8 cellular contexts compared by ENCODE assay signal in the genomic region with DNA sequence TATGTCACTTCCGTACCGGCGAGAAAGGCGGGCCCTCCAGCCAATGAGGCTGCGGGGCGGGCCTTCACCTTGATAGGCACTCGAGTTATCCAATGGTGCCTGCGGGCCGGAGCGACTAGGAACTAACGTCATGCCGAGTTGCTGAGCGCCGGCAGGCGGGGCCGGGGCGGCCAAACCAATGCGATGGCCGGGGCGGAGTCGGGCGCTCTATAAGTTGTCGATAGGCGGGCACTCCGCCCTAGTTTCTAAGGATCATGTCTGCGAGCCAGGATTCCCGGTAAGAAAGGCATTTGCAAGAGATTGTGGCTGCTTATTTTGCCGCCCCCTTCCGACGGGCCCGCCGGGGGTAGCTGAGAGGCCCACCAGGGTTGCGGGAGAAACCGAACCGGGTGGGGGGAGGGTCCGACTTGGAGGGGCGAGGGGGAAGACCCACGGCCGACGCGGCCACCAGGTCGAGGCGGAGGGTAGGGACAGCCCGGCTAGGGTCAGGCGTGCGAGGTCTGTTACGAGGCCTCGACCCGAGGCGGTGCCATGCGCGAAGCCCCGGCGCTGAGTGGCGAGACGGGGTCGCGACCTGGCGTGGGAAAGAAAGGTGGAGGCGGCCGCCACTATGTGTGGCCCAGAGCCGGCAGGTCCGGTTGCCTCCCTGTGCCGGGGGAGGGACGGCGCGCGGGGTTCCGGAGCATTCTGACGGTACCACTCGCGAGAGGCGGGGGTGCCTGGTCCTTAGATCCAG. TPM values are rescaled to one million over a fixed set of nuclear protein-coding genes. Genes with fewer than 3 reads are reported as not detected.
DNase-seq lines count a peak whose midpoint lies in the region; ATAC-seq and TF ChIP-seq lines count a peak whose summit lies in the region.

No MANE protein-coding gene starts in this region.

- H3K9ac ChIP-seq in IMR-90 (ENCODE audit: low read depth, low read length) (peak overlapping the region; percentile 95), PC-3 (ENCODE audit: low read length) (peak overlapping the region; percentile 100)

- peak overlapping the region; percentile 99 for H2AK5ac ChIP-seq in IMR-90 (ENCODE audit: low read depth, low read length)

- peak overlapping the region; percentile 92 for H3K4ac ChIP-seq in IMR-90 (ENCODE audit: low read depth, low read length)

- H2AFZ ChIP-seq in IMR-90 (replicated peaks; ENCODE audit: low read length, poor library complexity): peak overlapping the region; percentile 90
- no peak overlapping the region for H2AFZ ChIP-seq in PC-3 (ENCODE audit: low read length)

- H3K14ac ChIP-seq in IMR-90 (replicated peaks; ENCODE audit: low read depth, low read length): peak overlapping the region; percentile 97

- H2BK15ac ChIP-seq in IMR-90 (ENCODE audit: low read depth, low read length): no peak overlapping the region

- no peak overlapping the region for H2BK20ac ChIP-seq in IMR-90 (ENCODE audit: low read depth, low read length)

- WGBS in IMR-90 (ENCODE audit: extremely low coverage in 2 of 2, insufficient read length in 1 of 2), 2 experiments: 0% methylated on average over 43 of the region's 73 CpGs; no CpG with 5 or more reads in 1 of the 2 experiments

- CTCF ChIA-PET in IMR-90 (lab: Yijun Ruan, JAX) (interaction anchor here (1.2 kb wide), 1 partner anchor 12 kb away, joined by 4 read pairs; no protein-coding TSS in a partner anchor), PC-3 (lab: Charles Lee) (no interaction called here)

- H4K8ac ChIP-seq in IMR-90 (ENCODE audit: low read depth in 2 of 2, low read length in 2 of 2): peak overlapping the region; percentile 73 to 81

- peak overlapping the region; percentile 77 for H3K4me3 ChIP-seq in IMR-90 (ENCODE audit: insufficient read depth, low read depth, low read length)
- peak overlapping the region; percentile 97 for H3K4me3 ChIP-seq in PC-3 (ENCODE audit: low read length)
- peak overlapping the region; percentile 91 for H3K4me3 ChIP-seq in epithelial cell of esophagus (ENCODE audit: low read length)
- H3K4me3 ChIP-seq in mucosa of descending colon: peak overlapping the region; percentile 100

- H3K23ac ChIP-seq in IMR-90 (ENCODE audit: low read depth, low read length): peak overlapping the region; percentile 91; the same call in 1 of the 2 replicates

- H2BK120ac ChIP-seq in IMR-90 (ENCODE audit: low read depth, low read length): peak overlapping the region; percentile 6; the same call in 1 of the 2 replicates

- peak; percentile 90 for DNase-seq in CMK (ENCODE audit: low read depth)
- DNase-seq in IMR-90: peak; percentile 99
- DNase-seq in PC-3: peak; percentile 98
- DNase-seq in activated T-cell treated with anti-CD3 and anti-CD28 coated beads for 48 hours (ENCODE audit: low read depth): peak; percentile 100
- peak; percentile 99 for DNase-seq in epithelial cell of esophagus (ENCODE audit: low read depth)
- peak; percentile 99 to 100 (median 100) for DNase-seq in mucosa of descending colon
- peak; percentile 100 for DNase-seq in stimulated activated CD8-positive, alpha-beta memory T cell treated with anti-CD3 and anti-CD28 coated beads, Interleukin-4, amount 100 ng/mL, for 48 hours

- H3K18ac ChIP-seq in IMR-90 (ENCODE audit: low read depth, low read length): peak overlapping the region; percentile 1; the same call in 1 of the 2 replicates

- peak overlapping the region; percentile 78 for H2BK5ac ChIP-seq in IMR-90 (ENCODE audit: low read depth, low read length, poor library complexity, severe bottlenecking)

- no peaks in the 10 kb centered on the region for H3K9me3 ChIP-seq in IMR-90 (ENCODE audit: control insufficient read depth, insufficient read depth, low read length)
- no peaks in the 10 kb centered on the region for H3K9me3 ChIP-seq in PC-3 (ENCODE audit: low read length)
- H3K9me3 ChIP-seq in mucosa of descending colon: no peaks in the 10 kb centered on the region

- H3K56ac ChIP-seq in IMR-90 (ENCODE audit: extremely low read depth, insufficient read depth, low read length): peak overlapping the region; percentile 81

- BruUV-seq in IMR-90 (replicated peaks; lab: Mats Ljungman, UMichigan) (no TSS peak), PC-3 (replicated peaks; lab: Mats Ljungman, UMichigan) (TSS peak; percentile 22)

- peaks cover 29% of the 10 kb centered on the region for H3F3A ChIP-seq in PC-3 (ENCODE audit: low read length, unreplicated experiment)

- TF ChIP-seq RAD21 in IMR-90 (IDR thresholded peaks at IDR 0.05; ENCODE audit: low read length): no peak

- peak overlapping the region; percentile 94 for H4K91ac ChIP-seq in IMR-90 (ENCODE audit: insufficient read depth, low read depth, low read length)

- ATAC-seq in GM21390 (IDR thresholded peaks at IDR 0.05; ENCODE audit: unreplicated experiment) (peak; percentile 2), IMR-90 (ENCODE audit: low read depth) (peak; percentile 88), PC-3 (peak; percentile 90), mucosa of descending colon (peak; percentile 93)

- H3K4me1 ChIP-seq in IMR-90 (ENCODE audit: control insufficient read depth, insufficient read depth, low read length): peaks cover 8% of the 10 kb centered on the region
- peaks cover 36% of the 10 kb centered on the region for H3K4me1 ChIP-seq in PC-3 (ENCODE audit: insufficient read depth, low read length)
- H3K4me1 ChIP-seq in mucosa of descending colon (ENCODE audit: low read depth): peaks cover 24% of the 10 kb centered on the region

- peaks cover 9% of the 10 kb centered on the region; the same call in 1 of the 2 replicates for H3K9me1 ChIP-seq in IMR-90 (ENCODE audit: insufficient read depth, low read length)

- H3K27ac ChIP-seq in IMR-90 (ENCODE audit: insufficient read depth, low read length): peak overlapping the region; percentile 97
- H3K27ac ChIP-seq in PC-3 (ENCODE audit: low read length): peak overlapping the region; percentile 89

- peak overlapping the region; percentile 0; the same call in 1 of the 2 replicates for H3K4me2 ChIP-seq in IMR-90 (ENCODE audit: low read depth, low read length)
- H3K4me2 ChIP-seq in PC-3 (ENCODE audit: low read length): peak overlapping the region; percentile 92

- peaks cover 51% of the 10 kb centered on the region for H4K20me1 ChIP-seq in IMR-90 (ENCODE audit: insufficient read depth, low read length)
- H4K20me1 ChIP-seq in PC-3 (ENCODE audit: low read length): peaks cover 49% of the 10 kb centered on the region

- H3K36me3 ChIP-seq in IMR-90 (ENCODE audit: control insufficient read depth, insufficient read depth, low read length) (peaks cover 58% of the 10 kb centered on the region), PC-3 (ENCODE audit: low read depth, low read length) (peaks cover 58% of the 10 kb centered on the region), mucosa of descending colon (ENCODE audit: low read depth) (peaks cover 16% of the 10 kb centered on the region)

- no peak for TF ChIP-seq CTCF in IMR-90 (conservative IDR thresholded peaks at IDR 0.05; ENCODE audit: low read depth, low read length)
- TF ChIP-seq CTCF in PC-3 (conservative IDR thresholded peaks at IDR 0.05; ENCODE audit: low read depth, low read length): no peak
- TF ChIP-seq CTCF in epithelial cell of esophagus (IDR thresholded peaks at IDR 0.05; ENCODE audit: insufficient read depth, low read depth, low read length, missing control alignments): no peak
- peak; percentile 20 for TF ChIP-seq CTCF in mucosa of descending colon (IDR thresholded peaks at IDR 0.05)

- H3K79me1 ChIP-seq in IMR-90 (ENCODE audit: low read depth in 1 of 2, low read length in 2 of 2): peaks cover 10 to 58% of the 10 kb centered on the region in 2 experiments; a peak in 3 of 4 replicates

- peak; percentile 100 for TF ChIP-seq POLR2A in IMR-90 (IDR thresholded peaks at IDR 0.05; ENCODE audit: low read depth, low read length)

- POLR2A ChIA-PET in IMR-90 (lab: Charles Lee; ENCODE audit: unreplicated experiment): interaction anchor here (0.6 to 2.2 kb wide), 6 partner anchors 11 to 547 kb away, joined by 3 to 12 read pairs (median 4); partner anchors contain the start of genes MPDU1 and TMEM256
- POLR2A ChIA-PET in PC-3 (lab: Charles Lee; ENCODE audit: unreplicated experiment): no interaction called here

- H3K79me2 ChIP-seq in PC-3 (ENCODE audit: low read length): peaks cover 47% of the 10 kb centered on the region

- in situ Hi-C loops in IMR-90 (cut with MboI; ENCODE audit: low sequenced_read_pairs): no loop called here

- H3K27me3 ChIP-seq in IMR-90 (ENCODE audit: control insufficient read depth, insufficient read depth, low read length): no peaks in the 10 kb centered on the region
- no peaks in the 10 kb centered on the region for H3K27me3 ChIP-seq in PC-3 (ENCODE audit: low read length)

- H4K5ac ChIP-seq in IMR-90 (ENCODE audit: low read depth, low read length): peak overlapping the region; percentile 32

- peak overlapping the region; percentile 99 for H2AK9ac ChIP-seq in IMR-90 (replicated peaks; ENCODE audit: low read depth, low read length, poor library complexity)

- intact Hi-C loops in IMR-90 (cut with micrococcal nuclease): loop anchor here (5.0 kb wide), 1 partner anchor 270 kb away; no protein-coding TSS in a partner anchor
- intact Hi-C loops in PC-3 (cut with micrococcal nuclease): no loop called here
- intact Hi-C loops in mucosa of descending colon (cut with DNase I, micrococcal nuclease): no loop called here

- no peaks in the 10 kb centered on the region for H3K9me2 ChIP-seq in PC-3 (replicated peaks; ENCODE audit: low read length)

- dilution Hi-C loops in IMR-90 (cut with HindIII; ENCODE audit: low sequenced_read_pairs, unreplicated experiment): no loop called here

RNA-seq across cellular contexts. Expression of gene CD68, which starts 6.7 kb away (rescaled TPM):
- total RNA-seq in IMR-90 (2012; rRNA removed) (16.0 and 23.3 TPM in 2 replicates), PC-3 (2014; rRNA removed) (30.2 and 32.4 TPM in 2 replicates), mucosa of descending colon (10 to 100 TPM; 41.4 to 91.9 (median 50.7) TPM)
- 43.1 and 55.0 TPM in 2 replicates for polyA plus RNA-seq in IMR-90 (2012; rRNA removed)
- 18.3 and 59.5 TPM in 2 replicates for polyA plus RNA-seq in IMR-90 (2012; cell fraction: cytosol; rRNA removed)
- polyA plus RNA-seq in IMR-90 (2012; cell fraction: nucleus; rRNA removed; ENCODE audit: low replicate concordance): 2.6 and 3.5 TPM in 2 replicates

RNA-seq across cellular contexts. Expression of gene MPDU1, which starts 10.9 kb away (rescaled TPM):
- total RNA-seq in IMR-90 (2012; rRNA removed) (142 and 149 TPM in 2 replicates), PC-3 (2014; rRNA removed) (71.0 and 94.1 TPM in 2 replicates), mucosa of descending colon (100 to 1,000 TPM in 1 of 3 donors, 10 to 100 TPM in 2; 55.2 to 101 (median 94.5) TPM)
- 135 and 152 TPM in 2 replicates for polyA plus RNA-seq in IMR-90 (2012; rRNA removed)
- polyA plus RNA-seq in IMR-90 (2012; cell fraction: cytosol; rRNA removed): 111 and 139 TPM in 2 replicates
- polyA plus RNA-seq in IMR-90 (2012; cell fraction: nucleus; rRNA removed; ENCODE audit: low replicate concordance): 74.4 and 102 TPM in 2 replicates

RNA-seq across cellular contexts. Expression of gene SENP3, which starts 11.0 kb away (rescaled TPM):
- total RNA-seq in IMR-90 (2012; rRNA removed) (72.8 and 120 TPM in 2 replicates), PC-3 (2014; rRNA removed) (82.8 and 88.7 TPM in 2 replicates), mucosa of descending colon (10 to 100 TPM; 27.9 to 60.2 (median 37.7) TPM)
- polyA plus RNA-seq in IMR-90 (2012; rRNA removed): 74.7 and 82.4 TPM in 2 replicates
- 37.8 and 97.7 TPM in 2 replicates for polyA plus RNA-seq in IMR-90 (2012; cell fraction: cytosol; rRNA removed)
- 35.2 and 52.7 TPM in 2 replicates for polyA plus RNA-seq in IMR-90 (2012; cell fraction: nucleus; rRNA removed; ENCODE audit: low replicate concordance)

RNA-seq across cellular contexts. Expression of gene TNFSF13, which starts 14.2 kb away (rescaled TPM):
- total RNA-seq in IMR-90 (2012; rRNA removed) (0.56 TPM in 1 of 2 replicates, not detected in the other), PC-3 (2014; rRNA removed) (3.6 and 5.2 TPM in 2 replicates), mucosa of descending colon (10 to 100 TPM; 41.0 to 74.6 (median 73.3) TPM)
- polyA plus RNA-seq in IMR-90 (2012; rRNA removed): 0.98 and 1.3 TPM in 2 replicates
- 1.1 and 1.2 TPM in 2 replicates for polyA plus RNA-seq in IMR-90 (2012; cell fraction: cytosol; rRNA removed)
- polyA plus RNA-seq in IMR-90 (2012; cell fraction: nucleus; rRNA removed; ENCODE audit: low replicate concordance): 1.4 and 1.9 TPM in 2 replicates

RNA-seq across cellular contexts. Expression of gene SOX15, which starts 17.1 kb away (rescaled TPM):
- total RNA-seq in IMR-90 (2012; rRNA removed) (0.18 and 0.28 TPM in 2 replicates), PC-3 (2014; rRNA removed) (6.3 and 7.0 TPM in 2 replicates), mucosa of descending colon (1 to 10 TPM in 1 of 3 donors, under 1 TPM in 2; 0.38 to 4.4 (median 0.41) TPM)
- 0.62 and 1.0 TPM in 2 replicates for polyA plus RNA-seq in IMR-90 (2012; rRNA removed)
- polyA plus RNA-seq in IMR-90 (2012; cell fraction: cytosol; rRNA removed): 2.4 and 3.1 TPM in 2 replicates
- polyA plus RNA-seq in IMR-90 (2012; cell fraction: nucleus; rRNA removed; ENCODE audit: low replicate concordance): 0.84 and 3.4 TPM in 2 replicates

Comparison
In these comparisons a context has a peak if more than half of its experiments do, and no peak if none do; other contexts are left out.
1. Peak in every context shown above with its lines: DNase-seq, ATAC-seq, H3K4me3 ChIP-seq and H3K27ac ChIP-seq.
2. ATAC-seq: peak in every context shown above with its lines; median percentile 93 in mucosa of descending colon; 90 in PC-3; 88 in IMR-90; 2 in GM21390.